9 cellular contexts compared by ENCODE assay signal in the genomic region with DNA sequence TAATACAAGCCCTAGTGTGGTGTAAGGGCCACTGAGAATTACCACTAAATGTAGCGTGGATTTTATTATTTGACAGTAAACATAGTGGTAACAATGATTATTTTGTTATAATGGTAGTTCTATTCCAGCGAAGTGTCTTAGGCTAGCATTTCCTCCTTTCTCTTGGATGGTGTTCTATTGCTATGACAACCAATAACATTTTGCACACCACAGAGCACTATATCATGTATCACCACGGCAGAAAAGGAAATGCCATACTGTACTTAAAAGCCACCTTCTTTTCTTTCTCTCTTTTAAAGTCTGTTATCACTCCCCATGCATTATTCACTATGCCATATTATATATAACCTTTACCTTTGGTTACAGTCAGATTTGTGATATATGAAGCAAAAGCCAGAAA.
A peak's percentile ranks its signal among the peaks of the same experiment; 100 is the strongest.
DNase-seq lines count a peak whose midpoint lies in the region; ATAC-seq and TF ChIP-seq lines count a peak whose summit lies in the region.
"Had no signal": no experiment of that assay in that cellular context is flagged by ENCODE, and none has a peak within 500 bp of the region (broad histone marks: within the 10 kb centered on the region; RNA-seq: fewer than 3 reads in every experiment).

No MANE protein-coding gene starts in this region.

- no peak for TF ChIP-seq POLR2A in thyroid gland (IDR thresholded peaks at IDR 0.05)

- no peaks in the 10 kb centered on the region for H3K36me3 ChIP-seq in HAP-1 (replicated peaks)
- H3K36me3 ChIP-seq in thyroid gland, result no peaks in the 10 kb centered on the region
- H3K36me3 ChIP-seq: prostate gland had no signal

- in situ Hi-C loops in HAP-1 (cut with MboI; ENCODE audit: low sequenced_read_pairs), result no loop called here

- peak; percentile 90 for ATAC-seq in activated CD8-positive, alpha-beta T cell treated with anti-CD3 and anti-CD28 coated beads, Interleukin-2, amount 10 ng/mL, durations not matched to agents 7 days and 5 days

- H3K36me3 Mint-ChIP-seq in activated CD8-positive, alpha-beta T cell treated with anti-CD3 and anti-CD28 coated beads, Interleukin-2, amount 10 ng/mL, durations not matched to agents 7 days and 5 days (ENCODE audit: low read depth), result peaks cover 13% of the 10 kb centered on the region

- H3K9me3 ChIP-seq in HAP-1, result no peaks in the 10 kb centered on the region
- no peaks in the 10 kb centered on the region for H3K9me3 ChIP-seq in thyroid gland
- H3K9me3 ChIP-seq: prostate gland had no signal

- intact Hi-C loops in thyroid gland (cut with DNase I), result no loop called here

- no peak overlapping the region for H3K4me3 ChIP-seq in AG09309 (ENCODE audit: control insufficient read depth, low read depth, low read length)
- no peak overlapping the region for H3K4me3 ChIP-seq in HAP-1
- no peak overlapping the region for H3K4me3 ChIP-seq in thyroid gland (replicated peaks in 1 of 3)
- H3K4me3 ChIP-seq: prostate gland had no signal

- H3K27me3 ChIP-seq in HAP-1 (ENCODE audit: low read depth) (no peaks in the 10 kb centered on the region), thyroid gland (no peaks in the 10 kb centered on the region)

- H3K4me1 ChIP-seq in HAP-1 (no peaks in the 10 kb centered on the region), thyroid gland (no peaks in the 10 kb centered on the region)

- DNase-seq in AG09309 (ENCODE audit: low read depth) (peak; percentile 25), HT1080 (ENCODE audit: low read depth) (peak; percentile 76), hepatic stellate cell (ENCODE audit: low spot score) (peak; percentile 48), HAP-1 (ENCODE audit: low spot score in 2 of 2) (no peak), thyroid gland (no peak), GM19238 (ENCODE audit: insufficient read length, low spot score) (no peak), HEK293T (ENCODE audit: extremely low spot score) (no peak)
- no peak for DNase-seq in activated CD8-positive, alpha-beta T cell treated with anti-CD3 and anti-CD28 coated beads, Interleukin-2, amount 10 ng/mL, durations not matched to agents 7 days and 5 days

- peaks cover 22% of the 10 kb centered on the region for H3K4me1 Mint-ChIP-seq in activated CD8-positive, alpha-beta T cell treated with anti-CD3 and anti-CD28 coated beads, Interleukin-2, amount 10 ng/mL, durations not matched to agents 7 days and 5 days (ENCODE audit: low read depth)

- WGBS in thyroid gland, 2 donors, result 47 to 58% methylated on average over 3 of the region's 3 CpGs

- no peak overlapping the region for H3K4me3 Mint-ChIP-seq in activated CD8-positive, alpha-beta T cell treated with anti-CD3 and anti-CD28 coated beads, Interleukin-2, amount 10 ng/mL, durations not matched to agents 7 days and 5 days

- H3K27ac ChIP-seq in thyroid gland, result no peak overlapping the region
- H3K27ac ChIP-seq: prostate gland had no signal

- POLR2A ChIA-PET in activated CD8-positive, alpha-beta T cell treated with anti-CD3 and anti-CD28 coated beads, Interleukin-2, amount 10 ng/mL, durations not matched to agents 7 days and 5 days (lab: Charles Lee), result no interaction called here
- POLR2A ChIA-PET in HEK293T (lab: Yijun Ruan, JAX), result no interaction called here

- no peak overlapping the region for H3K27ac Mint-ChIP-seq in activated CD8-positive, alpha-beta T cell treated with anti-CD3 and anti-CD28 coated beads, Interleukin-2, amount 10 ng/mL, durations not matched to agents 7 days and 5 days

- H3K27me3 Mint-ChIP-seq in activated CD8-positive, alpha-beta T cell treated with anti-CD3 and anti-CD28 coated beads, Interleukin-2, amount 10 ng/mL, durations not matched to agents 7 days and 5 days (ENCODE audit: low read depth), result no peaks in the 10 kb centered on the region

- CTCF ChIA-PET in activated CD8-positive, alpha-beta T cell treated with anti-CD3 and anti-CD28 coated beads, Interleukin-2, amount 10 ng/mL, durations not matched to agents 7 days and 5 days (lab: Charles Lee), result no interaction called here
- CTCF ChIA-PET in HEK293T (lab: Yijun Ruan, JAX), result no interaction called here

- TF ChIP-seq CTCF in AG09309 (IDR thresholded peaks at IDR 0.05; ENCODE audit: control insufficient read depth, insufficient read depth, low read depth, low read length, missing control alignments), result no peak
- TF ChIP-seq CTCF in thyroid gland (IDR thresholded peaks at IDR 0.05), result no peak

- H3K9me3 Mint-ChIP-seq in activated CD8-positive, alpha-beta T cell treated with anti-CD3 and anti-CD28 coated beads, Interleukin-2, amount 10 ng/mL, durations not matched to agents 7 days and 5 days (ENCODE audit: insufficient read depth), result no peaks in the 10 kb centered on the region

TF ChIP-seq in HEK293T, 16 proteins besides CTCF, POLR2A, EP300 and RAD21:
- TF ChIP-seq NFRKB (IDR thresholded peaks at IDR 0.05), result no peak
- TF ChIP-seq BHLHE40 (IDR thresholded peaks at IDR 0.05; ENCODE audit: borderline replicate concordance), result no peak
- no peak for TF ChIP-seq SUZ12 (IDR thresholded peaks at IDR 0.05)
- no peak for TF ChIP-seq HDGF (IDR thresholded peaks at IDR 0.05; ENCODE audit: borderline replicate concordance)
- TF ChIP-seq FOXA1 (IDR thresholded peaks at IDR 0.05), result no peak
- no peak for TF ChIP-seq SP1 (IDR thresholded peaks at IDR 0.05)
- no peak for TF ChIP-seq LEF1 (IDR thresholded peaks at IDR 0.05; ENCODE audit: borderline replicate concordance)
- TF ChIP-seq ZNF384 (IDR thresholded peaks at IDR 0.05), result no peak
- no peak for TF ChIP-seq ELF4 (IDR thresholded peaks at IDR 0.05)
- no peak for TF ChIP-seq ARNT (IDR thresholded peaks at IDR 0.05)
- no peak for TF ChIP-seq CTBP1 (IDR thresholded peaks at IDR 0.05; ENCODE audit: borderline replicate concordance)

Comparison
In these comparisons a context has a peak if more than half of its experiments do, and no peak if none do; other contexts are left out.
1. DNase-seq: peak in AG09309 (single experiment), HT1080 (single experiment) and hepatic stellate cell (single experiment); none in activated CD8-positive, alpha-beta T cell treated with anti-CD3 and anti-CD28 coated beads, Interleukin-2, amount 10 ng/mL, durations not matched to agents 7 days and 5 days (single experiment), HAP-1 (0 of 2), thyroid gland (0 of 2), GM19238 (single experiment) and HEK293T (single experiment).